ENCODE assay signal across 10 cellular contexts in the genomic region with DNA sequence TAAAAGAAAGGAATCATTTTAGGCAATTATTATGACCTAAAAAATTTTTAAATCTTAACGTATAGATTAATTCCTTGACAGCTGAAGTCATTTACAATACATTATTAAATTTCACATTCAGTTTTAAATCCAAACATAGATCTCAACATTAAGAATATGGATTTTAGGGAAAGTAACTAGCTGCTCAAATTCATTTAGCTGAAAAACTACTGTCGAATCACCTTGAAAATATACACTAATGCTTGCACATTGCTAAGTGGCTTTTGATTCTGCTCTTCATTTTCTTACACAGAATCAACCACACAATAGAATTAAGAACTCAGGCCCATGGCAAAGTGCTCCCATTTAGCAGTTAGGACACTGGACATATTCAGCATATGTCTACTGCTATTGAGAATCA.
DNase-seq lines count a peak whose midpoint lies in the region; ATAC-seq lines count a peak whose summit lies in the region.
"Had no signal": no experiment of that assay in that cellular context is flagged by ENCODE, and none has a peak within 500 bp of the region (broad histone marks: within the 10 kb centered on the region; RNA-seq: fewer than 3 reads in every experiment).

No MANE protein-coding gene starts in this region.

- intact Hi-C loops in naive thymus-derived CD4-positive, alpha-beta T cell (cut with micrococcal nuclease): loop anchor here (5.0 to 10.0 kb wide), 3 partner anchors 50 to 1862 kb away; a partner anchor contains a TSS

- peak overlapping the region; percentile 94 for H3K4me3 Mint-ChIP-seq in stimulated activated naive CD8-positive, alpha-beta T cell treated with anti-CD3 and anti-CD28 coated beads, Interleukin-15, Interleukin-2, amounts not matched to agents 100 ng/mL and 50 ng/mL, for 24 hours
- peak overlapping the region; percentile 83 to 98 (median 96) for H3K4me3 Mint-ChIP-seq in naive thymus-derived CD4-positive, alpha-beta T cell

- no peaks in the 10 kb centered on the region for H3K9me3 Mint-ChIP-seq in stimulated activated naive CD8-positive, alpha-beta T cell treated with anti-CD3 and anti-CD28 coated beads, Interleukin-15, Interleukin-2, amounts not matched to agents 100 ng/mL and 50 ng/mL, for 24 hours
- peaks cover 0 to 2% (median 0%) of the 10 kb centered on the region in 11 donors for H3K9me3 Mint-ChIP-seq in naive thymus-derived CD4-positive, alpha-beta T cell

- POLR2A ChIA-PET in naive thymus-derived CD4-positive, alpha-beta T cell (lab: Charles Lee): interaction anchor here (0.5 to 3.5 kb wide), 5 partner anchors 63 to 136 kb away, joined by 3 to 45 read pairs (median 11); no protein-coding TSS in a partner anchor

- H3K27ac Mint-ChIP-seq in stimulated activated naive CD8-positive, alpha-beta T cell treated with anti-CD3 and anti-CD28 coated beads, Interleukin-15, Interleukin-2, amounts not matched to agents 100 ng/mL and 50 ng/mL, for 24 hours: peak overlapping the region; percentile 92
- peak overlapping the region; percentile 97 to 100 (median 98) for H3K27ac Mint-ChIP-seq in naive thymus-derived CD4-positive, alpha-beta T cell

- peaks cover 32% of the 10 kb centered on the region for H3K36me3 Mint-ChIP-seq in stimulated activated naive CD8-positive, alpha-beta T cell treated with anti-CD3 and anti-CD28 coated beads, Interleukin-15, Interleukin-2, amounts not matched to agents 100 ng/mL and 50 ng/mL, for 24 hours (ENCODE audit: low read depth)
- H3K36me3 Mint-ChIP-seq in naive thymus-derived CD4-positive, alpha-beta T cell: peaks cover 0 to 42% (median 4%) of the 10 kb centered on the region in 5 donors

- peaks cover 52% of the 10 kb centered on the region for H3K4me1 ChIP-seq in adipocyte (ENCODE audit: control insufficient read depth, insufficient read depth, low read length)
- peaks cover 16 to 41% of the 10 kb centered on the region in 2 donors for H3K4me1 ChIP-seq in naive thymus-derived CD4-positive, alpha-beta T cell (ENCODE audit: control insufficient read depth in 2 of 2, insufficient read depth in 2 of 2, low read length in 2 of 2)

- peaks cover 67% of the 10 kb centered on the region for H3K4me1 Mint-ChIP-seq in stimulated activated naive CD8-positive, alpha-beta T cell treated with anti-CD3 and anti-CD28 coated beads, Interleukin-15, Interleukin-2, amounts not matched to agents 100 ng/mL and 50 ng/mL, for 24 hours (ENCODE audit: low read depth)
- peaks cover 30 to 76% (median 64%) of the 10 kb centered on the region in 7 donors for H3K4me1 Mint-ChIP-seq in naive thymus-derived CD4-positive, alpha-beta T cell

- peak overlapping the region; percentile 86 for H3K27ac ChIP-seq in naive thymus-derived CD4-positive, alpha-beta T cell (ENCODE audit: low read depth, low read length)

- no peaks in the 10 kb centered on the region for H3K36me3 ChIP-seq in adipocyte (ENCODE audit: control insufficient read depth, insufficient read depth, low read length, severe bottlenecking)
- peaks cover 0 to 11% (median 0%) of the 10 kb centered on the region in 3 experiments for H3K36me3 ChIP-seq in naive thymus-derived CD4-positive, alpha-beta T cell (ENCODE audit: control insufficient read depth in 2 of 3, insufficient read depth in 3 of 3, low read length in 3 of 3)

- no peaks in the 10 kb centered on the region for H3K9me3 ChIP-seq in adipocyte (ENCODE audit: control insufficient read depth, low read length)
- H3K9me3 ChIP-seq in naive thymus-derived CD4-positive, alpha-beta T cell (ENCODE audit: control insufficient read depth in 2 of 3, low read length in 3 of 3): no peaks in the 10 kb centered on the region

- no peak overlapping the region for H3K9ac ChIP-seq in adipocyte (ENCODE audit: low read length)

- no peaks in the 10 kb centered on the region for H3K27me3 ChIP-seq in adipocyte (replicated peaks; ENCODE audit: control insufficient read depth, insufficient read depth, low read length)
- H3K27me3 ChIP-seq in naive thymus-derived CD4-positive, alpha-beta T cell (ENCODE audit: control insufficient read depth in 2 of 2, insufficient read depth in 2 of 2, low read length in 2 of 2): no peaks in the 10 kb centered on the region

- CTCF ChIA-PET in naive thymus-derived CD4-positive, alpha-beta T cell (lab: Charles Lee): interaction anchor here (0.8 to 6.4 kb wide), 5 partner anchors 87 to 287 kb away, joined by 3 to 121 read pairs (median 30); no protein-coding TSS in a partner anchor

- no peak for ATAC-seq in stimulated activated naive CD8-positive, alpha-beta T cell treated with anti-CD3 and anti-CD28 coated beads, Interleukin-15, Interleukin-2, amounts not matched to agents 100 U/mL and 50 U/mL, for 24 hours
- no peak for ATAC-seq in naive thymus-derived CD4-positive, alpha-beta T cell
- ATAC-seq in HG03108 (IDR thresholded peaks at IDR 0.05; ENCODE audit: unreplicated experiment): no peak
- ATAC-seq: Right ventricle myocardium inferior had no signal

- H3K27me3 Mint-ChIP-seq in stimulated activated naive CD8-positive, alpha-beta T cell treated with anti-CD3 and anti-CD28 coated beads, Interleukin-15, Interleukin-2, amounts not matched to agents 100 ng/mL and 50 ng/mL, for 24 hours: no peaks in the 10 kb centered on the region
- no peaks in the 10 kb centered on the region for H3K27me3 Mint-ChIP-seq in naive thymus-derived CD4-positive, alpha-beta T cell

- DNase-seq in stimulated activated naive CD8-positive, alpha-beta T cell treated with anti-CD3 and anti-CD28 coated beads, Interleukin-15, Interleukin-2, amounts not matched to agents 100 U/mL and 50 U/mL, for 24 hours: no peak
- DNase-seq in adipocyte (ENCODE audit: low read depth) (no peak), NCI-H446 treated with DMSO at 0.1 percent for 48 hours (lab: John Stamatoyannopoulos, UW) (no peak), SHP77 (lab: John Stamatoyannopoulos, UW) (no peak), DMS153 (lab: John Stamatoyannopoulos, UW) (no peak)
- DNase-seq in naive thymus-derived CD4-positive, alpha-beta T cell: no peak
- DNase-seq: NCI-H187 treated with DMSO at 0.1 percent for 48 hours had no signal

- H3K4me3 ChIP-seq in adipocyte (ENCODE audit: low read length): peak overlapping the region; percentile 92
- H3K4me3 ChIP-seq in naive thymus-derived CD4-positive, alpha-beta T cell (ENCODE audit: low read length): peak overlapping the region; percentile 51
